2 cellular contexts compared by ENCODE assay signal in genomic region chr5:35598707-35599370, GRCh38.
TF ChIP-seq lines count a peak whose summit lies in the region.

No MANE protein-coding gene starts in this region.

TF ChIP-seq in GM12878, 131 proteins besides CTCF, POLR2A, EP300 and RAD21:
- TF ChIP-seq PRDM15 (CRISPR knock-in tag; IDR thresholded peaks at IDR 0.05), result no peak
- TF ChIP-seq SMC3 (IDR thresholded peaks at IDR 0.05; ENCODE audit: borderline replicate concordance, low read length), result peak; percentile 47; the same call in 1 of the 2 replicates
TF ChIP-seq in GM12878: peak in this region for 1.

TF ChIP-seq in neural cell, 6 proteins besides CTCF, POLR2A, EP300 and RAD21 (continued from another document):
- TF ChIP-seq REST (IDR thresholded peaks at IDR 0.05; ENCODE audit: borderline replicate concordance) (no peak), EZH2 (IDR thresholded peaks at IDR 0.05; ENCODE audit: borderline replicate concordance, insufficient read depth, low read length, poor library complexity, severe bottlenecking) (no peak), POLR2AphosphoS5 (IDR thresholded peaks at IDR 0.05) (no peak), MXI1 (conservative IDR thresholded peaks at IDR 0.05; ENCODE audit: poor library complexity, severe bottlenecking) (no peak), TAF1 (IDR thresholded peaks at IDR 0.05; ENCODE audit: low read depth) (no peak)
